11 cellular contexts compared by ENCODE assay signal in genomic region chr7:64938540-64938939, GRCh38.
"Had no signal": no experiment of that assay in that cellular context is flagged by ENCODE, and none has a peak within 500 bp of the region (broad histone marks: within the 10 kb centered on the region; RNA-seq: fewer than 3 reads in every experiment).

No MANE protein-coding gene starts in this region.

- ATAC-seq: GM23338, HCT116 had no signal

- DNase-seq: GM23248, GOT3, H7, H9, HCEC 1CT, HFFc6 had no signal

- H3K27ac ChIP-seq: GM23248 had no signal

- H3K4me1 ChIP-seq: HAP-1 had no signal

- H3K4me2 ChIP-seq: GM23338 had no signal

- H3K4me3 ChIP-seq: GM23248, GM23338, HAP-1 had no signal

- H2AFZ ChIP-seq: GM23248, GM23338 had no signal

- H3K36me3 ChIP-seq: HAP-1 had no signal

- H3K9me3 ChIP-seq: HAP-1 had no signal

- FAIRE-seq: H1, H54 had no signal

- H3K9ac ChIP-seq: GM23248 had no signal
